16 cellular contexts compared by ENCODE assay signal in genomic region chrX:119201570-119201969, GRCh38.
"Had no signal": no experiment of that assay in that cellular context is flagged by ENCODE, and none has a peak within 500 bp of the region (broad histone marks: within the 10 kb centered on the region; RNA-seq: fewer than 3 reads in every experiment).

No MANE protein-coding gene starts in this region.

- ATAC-seq: left cardiac atrium; natural killer cell treated with Interleukin-12 subunit alpha and Interleukin-12 subunit beta and Interleukin-15 and Interleukin-18, amount 100 ng/mL, for 72 hours; T-helper 17 cell; upper lobe of right lung had no signal

- H3K36me3 ChIP-seq: right atrium auricular region, thyroid gland, upper lobe of right lung had no signal

- DNase-seq: activated CD4-positive, alpha-beta memory T cell treated with anti-CD3 and anti-CD28 coated beads for 36 hours; activated CD4-positive, alpha-beta T cell treated with anti-CD3 and anti-CD28 coated beads for 48 hours; activated naive CD4-positive, alpha-beta T cell treated with Interleukin-2 at 50 U/mL for 16 hours; activated naive CD8-positive, alpha-beta T cell treated with anti-CD3 and anti-CD28 coated beads for 36 hours; activated T-cell treated with anti-CD3 and anti-CD28 coated beads, Interleukin-2, amount 50 U/mL, for 48 hours; foreskin melanocyte; islet precursor cell; left cardiac atrium; stimulated activated CD4-positive, alpha-beta T cell treated with anti-CD3 and anti-CD28 coated beads, Interleukin-12 subunit alpha, Interleukin-12 subunit beta, amount 100 ng/mL, for 4 hours; stimulated activated CD4-positive, alpha-beta T cell treated with anti-CD3 and anti-CD28 coated beads, Interleukin-4, amount 100 ng/mL, for 4 hours; substantia nigra; T-helper 17 cell; thyroid gland; upper lobe of right lung had no signal

- H3K4me3 ChIP-seq: right atrium auricular region, thyroid gland, upper lobe of right lung had no signal

- H3K27ac ChIP-seq: right atrium auricular region, thyroid gland, upper lobe of right lung had no signal

- H3K27me3 ChIP-seq: right atrium auricular region, upper lobe of right lung had no signal

- H3K9me3 ChIP-seq: right atrium auricular region, thyroid gland, upper lobe of right lung had no signal

- H3K4me1 ChIP-seq: right atrium auricular region, thyroid gland, upper lobe of right lung had no signal
